In the genomic region with DNA sequence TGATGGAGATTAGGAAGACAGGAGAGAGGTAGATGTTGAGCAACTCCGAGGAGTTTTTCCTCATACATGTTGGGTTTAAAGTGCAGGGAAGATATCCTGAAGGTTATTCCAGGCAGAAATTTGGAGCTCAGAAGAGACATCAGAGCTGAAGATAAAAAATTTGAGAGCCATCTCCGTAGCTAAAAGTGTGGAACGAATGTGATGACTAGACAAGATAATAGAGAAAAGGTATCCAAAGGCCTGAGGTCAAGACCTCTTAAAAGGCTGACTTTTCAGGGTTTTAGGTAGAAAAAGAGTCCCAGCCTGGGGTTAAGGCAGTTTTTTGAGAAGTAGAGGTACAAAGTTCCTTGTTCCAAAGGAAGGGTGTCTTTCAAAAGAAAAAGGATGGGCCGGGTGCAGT, we compare ENCODE assay signal across 3 cellular contexts.
TF ChIP-seq lines count a peak whose summit lies in the region.

No MANE protein-coding gene starts in this region.

TF ChIP-seq in HepG2, 621 proteins besides CTCF, POLR2A, EP300 and RAD21:
- TF ChIP-seq FOXK1 (CRISPR knock-in tag; IDR thresholded peaks at IDR 0.05; ENCODE audit: borderline replicate concordance, low read depth) (no peak), MAFK (conservative IDR thresholded peaks at IDR 0.05 in 1 of 2, IDR thresholded peaks at IDR 0.05 in 1 of 2; ENCODE audit: low read length in 2 of 2) (peak; percentile 53 to 71), MAFF (IDR thresholded peaks at IDR 0.05; ENCODE audit: low read depth, low read length) (peak; percentile 54; the same call in 1 of the 2 replicates)
- TF ChIP-seq, protein P1, sequence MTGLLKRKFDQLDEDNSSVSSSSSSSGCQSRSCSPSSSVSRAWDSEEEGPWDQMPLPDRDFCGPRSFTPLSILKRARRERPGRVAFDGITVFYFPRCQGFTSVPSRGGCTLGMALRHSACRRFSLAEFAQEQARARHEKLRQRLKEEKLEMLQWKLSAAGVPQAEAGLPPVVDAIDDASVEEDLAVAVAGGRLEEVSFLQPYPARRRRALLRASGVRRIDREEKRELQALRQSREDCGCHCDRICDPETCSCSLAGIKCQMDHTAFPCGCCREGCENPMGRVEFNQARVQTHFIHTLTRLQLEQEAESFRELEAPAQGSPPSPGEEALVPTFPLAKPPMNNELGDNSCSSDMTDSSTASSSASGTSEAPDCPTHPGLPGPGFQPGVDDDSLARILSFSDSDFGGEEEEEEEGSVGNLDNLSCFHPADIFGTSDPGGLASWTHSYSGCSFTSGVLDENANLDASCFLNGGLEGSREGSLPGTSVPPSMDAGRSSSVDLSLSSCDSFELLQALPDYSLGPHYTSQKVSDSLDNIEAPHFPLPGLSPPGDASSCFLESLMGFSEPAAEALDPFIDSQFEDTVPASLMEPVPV (CRISPR knock-in tag; IDR thresholded peaks at IDR 0.05) = no peak
- TF ChIP-seq, protein P2, sequence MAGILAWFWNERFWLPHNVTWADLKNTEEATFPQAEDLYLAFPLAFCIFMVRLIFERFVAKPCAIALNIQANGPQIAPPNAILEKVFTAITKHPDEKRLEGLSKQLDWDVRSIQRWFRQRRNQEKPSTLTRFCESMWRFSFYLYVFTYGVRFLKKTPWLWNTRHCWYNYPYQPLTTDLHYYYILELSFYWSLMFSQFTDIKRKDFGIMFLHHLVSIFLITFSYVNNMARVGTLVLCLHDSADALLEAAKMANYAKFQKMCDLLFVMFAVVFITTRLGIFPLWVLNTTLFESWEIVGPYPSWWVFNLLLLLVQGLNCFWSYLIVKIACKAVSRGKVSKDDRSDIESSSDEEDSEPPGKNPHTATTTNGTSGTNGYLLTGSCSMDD (CRISPR knock-in tag; IDR thresholded peaks at IDR 0.05) = no peak

TF ChIP-seq in IMR-90, 13 proteins besides CTCF, POLR2A, EP300 and RAD21:
- TF ChIP-seq SMC3 (IDR thresholded peaks at IDR 0.05; ENCODE audit: low read depth, low read length) = no peak
- 0 out of 2 replicates have a peak, but pooled peaks have one; percentile 6 for TF ChIP-seq MAFK (IDR thresholded peaks at IDR 0.05; ENCODE audit: low read depth, low read length)
- TF ChIP-seq, protein P3, sequence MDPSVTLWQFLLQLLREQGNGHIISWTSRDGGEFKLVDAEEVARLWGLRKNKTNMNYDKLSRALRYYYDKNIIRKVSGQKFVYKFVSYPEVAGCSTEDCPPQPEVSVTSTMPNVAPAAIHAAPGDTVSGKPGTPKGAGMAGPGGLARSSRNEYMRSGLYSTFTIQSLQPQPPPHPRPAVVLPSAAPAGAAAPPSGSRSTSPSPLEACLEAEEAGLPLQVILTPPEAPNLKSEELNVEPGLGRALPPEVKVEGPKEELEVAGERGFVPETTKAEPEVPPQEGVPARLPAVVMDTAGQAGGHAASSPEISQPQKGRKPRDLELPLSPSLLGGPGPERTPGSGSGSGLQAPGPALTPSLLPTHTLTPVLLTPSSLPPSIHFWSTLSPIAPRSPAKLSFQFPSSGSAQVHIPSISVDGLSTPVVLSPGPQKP (IDR thresholded peaks at IDR 0.05; ENCODE audit: borderline replicate concordance, low read depth, low read length) = no peak
- TF ChIP-seq RCOR1 (IDR thresholded peaks at IDR 0.05; ENCODE audit: insufficient replicate concordance, low read length) = no peak
- no peak for TF ChIP-seq FOS (IDR thresholded peaks at IDR 0.05; ENCODE audit: low read depth, low read length)
- TF ChIP-seq RFX5 (IDR thresholded peaks at IDR 0.05; ENCODE audit: low read depth, low read length) = no peak
- TF ChIP-seq, protein P4, sequence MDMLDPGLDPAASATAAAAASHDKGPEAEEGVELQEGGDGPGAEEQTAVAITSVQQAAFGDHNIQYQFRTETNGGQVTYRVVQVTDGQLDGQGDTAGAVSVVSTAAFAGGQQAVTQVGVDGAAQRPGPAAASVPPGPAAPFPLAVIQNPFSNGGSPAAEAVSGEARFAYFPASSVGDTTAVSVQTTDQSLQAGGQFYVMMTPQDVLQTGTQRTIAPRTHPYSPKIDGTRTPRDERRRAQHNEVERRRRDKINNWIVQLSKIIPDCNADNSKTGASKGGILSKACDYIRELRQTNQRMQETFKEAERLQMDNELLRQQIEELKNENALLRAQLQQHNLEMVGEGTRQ (IDR thresholded peaks at IDR 0.05; ENCODE audit: low read depth, low read length) = no peak
- no peak for TF ChIP-seq CEBPB (IDR thresholded peaks at IDR 0.05; ENCODE audit: low read depth, low read length)

TF ChIP-seq in K562, 482 proteins besides CTCF, POLR2A, EP300 and RAD21:
- TF ChIP-seq KLF10 (CRISPR knock-in tag; IDR thresholded peaks at IDR 0.05) (no peak), ZNF316 (IDR thresholded peaks at IDR 0.05) (peak; percentile 39; the same call in 1 of the 2 replicates)
